8 cellular contexts compared by ENCODE assay signal in genomic region chr6:31582230-31582601, GRCh38.
A peak's percentile ranks its signal among the peaks of the same experiment; 100 is the strongest.
DNase-seq lines count a peak whose midpoint lies in the region; ATAC-seq lines count a peak whose summit lies in the region.

A gene with protein sequence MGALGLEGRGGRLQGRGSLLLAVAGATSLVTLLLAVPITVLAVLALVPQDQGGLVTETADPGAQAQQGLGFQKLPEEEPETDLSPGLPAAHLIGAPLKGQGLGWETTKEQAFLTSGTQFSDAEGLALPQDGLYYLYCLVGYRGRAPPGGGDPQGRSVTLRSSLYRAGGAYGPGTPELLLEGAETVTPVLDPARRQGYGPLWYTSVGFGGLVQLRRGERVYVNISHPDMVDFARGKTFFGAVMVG (minus strand): TSS chr6:31582424. CDS start chr6:31582417, 7 bp downstream.

- H3K4me3 Mint-ChIP-seq in stimulated activated naive B cell treated with anti-CD40 and anti-IgM and Interleukin-4, amounts not matched to agents 10 μg/mL and 1 μg/mL and 100 μg/mL, for 72 hours = peak within 1 kb of the TSS; percentile 94 to 99

- no peaks in the 10 kb centered on the region for H3K9me3 ChIP-seq in iPS-18a (ENCODE audit: control insufficient read depth, low read depth, low read length)

- no peaks in the 10 kb centered on the region for H3K36me3 ChIP-seq in iPS-18a (ENCODE audit: control insufficient read depth, low read depth, low read length)

- no peak within 1 kb of the TSS for H3K27ac ChIP-seq in iPS-18a (ENCODE audit: low read length)

- peak within 1 kb of the TSS; percentile 73 for H3K9ac ChIP-seq in iPS-18a (ENCODE audit: low read length)

- H3K4me1 Mint-ChIP-seq in stimulated activated naive B cell treated with anti-CD40 and anti-IgM and Interleukin-4, amounts not matched to agents 10 μg/mL and 1 μg/mL and 100 μg/mL, for 72 hours = peaks cover 53 to 78% of the 10 kb centered on the region in 2 donors

- peaks cover 18 to 20% of the 10 kb centered on the region in 2 donors for H3K36me3 Mint-ChIP-seq in stimulated activated naive B cell treated with anti-CD40 and anti-IgM and Interleukin-4, amounts not matched to agents 10 μg/mL and 1 μg/mL and 100 μg/mL, for 72 hours

- DNase-seq in activated T-cell treated with anti-CD3 and anti-CD28 coated beads for 1 hour (ENCODE audit: low read depth) = peak; percentile 58
- no peak for DNase-seq in activated T-cell treated with anti-CD3 and anti-CD28 coated beads for 4 hours
- DNase-seq in activated naive CD4-positive, alpha-beta T cell treated with anti-CD3 and anti-CD28 coated beads, Interleukin-2, amount 50 U/mL, for 16 hours = peak; percentile 45
- DNase-seq in stimulated activated naive B cell treated with anti-CD40 and anti-IgM and Interleukin-4, amounts not matched to agents 10 μg/mL and 1 μg/mL and 100 μg/mL, for 72 hours = no peak
- no peak for DNase-seq in DMS 273 (lab: John Stamatoyannopoulos, UW; ENCODE audit: unreplicated experiment)
- DNase-seq in NOMO-1 treated with DMSO at 0.1 percent for 48 hours (lab: John Stamatoyannopoulos, UW; ENCODE audit: unreplicated experiment) = no peak
- DNase-seq in NCI-H2171 (lab: John Stamatoyannopoulos, UW) = no peak

- H3K27me3 ChIP-seq in iPS-18a (ENCODE audit: control insufficient read depth, insufficient read depth, low read length) = peaks cover 23% of the 10 kb centered on the region

- H3K4me3 ChIP-seq in iPS-18a (ENCODE audit: low read length) = peak within 1 kb of the TSS; percentile 91

- peak within 1 kb of the TSS; percentile 95 for H3K27ac Mint-ChIP-seq in stimulated activated naive B cell treated with anti-CD40 and anti-IgM and Interleukin-4, amounts not matched to agents 10 μg/mL and 1 μg/mL and 100 μg/mL, for 72 hours

- ATAC-seq in stimulated activated naive B cell treated with anti-CD40 and anti-IgM and Interleukin-4, amounts not matched to agents 10 μg/mL and 1 μg/mL and 100 μg/mL, for 72 hours (replicated peaks) = peak; percentile 10 to 15

- H3K4me1 ChIP-seq in iPS-18a (ENCODE audit: control insufficient read depth, low read depth, low read length) = peaks cover 14% of the 10 kb centered on the region

- H3K9me3 Mint-ChIP-seq in stimulated activated naive B cell treated with anti-CD40 and anti-IgM and Interleukin-4, amounts not matched to agents 10 μg/mL and 1 μg/mL and 100 μg/mL, for 72 hours = no peaks in the 10 kb centered on the region

- no peaks in the 10 kb centered on the region for H3K27me3 Mint-ChIP-seq in stimulated activated naive B cell treated with anti-CD40 and anti-IgM and Interleukin-4, amounts not matched to agents 10 μg/mL and 1 μg/mL and 100 μg/mL, for 72 hours

Comparison
In these comparisons a context has a peak if more than half of its experiments do, and no peak if none do; other contexts are left out.
1. DNase-seq: peak in activated T-cell treated with anti-CD3 and anti-CD28 coated beads for 1 hour (single experiment) and activated naive CD4-positive, alpha-beta T cell treated with anti-CD3 and anti-CD28 coated beads, Interleukin-2, amount 50 U/mL, for 16 hours (single experiment); none in activated T-cell treated with anti-CD3 and anti-CD28 coated beads for 4 hours (single experiment), stimulated activated naive B cell treated with anti-CD40 and anti-IgM and Interleukin-4, amounts not matched to agents 10 μg/mL and 1 μg/mL and 100 μg/mL, for 72 hours (single experiment), DMS 273 (single experiment), NOMO-1 treated with DMSO at 0.1 percent for 48 hours (single experiment) and NCI-H2171 (single experiment).